ENCODE assay signal across 8 cellular contexts in the genomic region with DNA sequence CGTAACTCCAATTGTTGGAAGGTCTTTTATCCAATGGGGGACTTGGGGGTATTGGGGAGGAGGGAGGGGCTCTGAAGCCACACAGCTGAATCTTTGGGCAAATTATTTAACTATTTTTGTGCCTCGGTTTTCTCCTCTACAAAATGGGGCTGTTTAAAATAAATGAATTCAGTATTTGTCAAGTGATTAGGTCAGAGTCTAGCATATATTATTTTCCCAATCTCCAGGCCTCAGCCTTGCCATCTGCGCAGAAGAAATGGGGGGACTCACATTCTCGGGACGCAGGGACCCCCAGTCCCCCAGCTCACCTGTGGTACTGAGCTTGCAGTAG. TPM values are rescaled to one million over a fixed set of nuclear protein-coding genes. Genes with fewer than 3 reads are reported as not detected.
DNase-seq lines count a peak whose midpoint lies in the region; ATAC-seq, FAIRE-seq and TF ChIP-seq lines count a peak whose summit lies in the region.

No MANE protein-coding gene starts in this region.

- peaks cover 39 to 58% (median 52%) of the 10 kb centered on the region in 3 donors for H3K4me1 Mint-ChIP-seq in naive B cell

- H2AFZ ChIP-seq in ACC112 (ENCODE audit: low read length, unreplicated experiment) (no peak overlapping the region), KMS-11 (ENCODE audit: low read depth) (no peak overlapping the region)

- H3K9ac ChIP-seq in KMS-11 (no peak overlapping the region), colonic mucosa (ENCODE audit: low read depth in 2 of 2, low read length in 2 of 2) (peak overlapping the region; percentile 78 to 85)

- ATAC-seq in naive B cell (ENCODE audit: low read depth in 2 of 2), result no peak

- H3K9me3 Mint-ChIP-seq in naive B cell, result no peaks in the 10 kb centered on the region

- no peak for DNase-seq in colonic mucosa
- no peak for DNase-seq in naive B cell
- DNase-seq in NCI-H748 treated with DMSO at 0.1 percent for 48 hours (lab: John Stamatoyannopoulos, UW), result no peak
- DNase-seq in GM12892 (ENCODE audit: insufficient read length), result no peak
- DNase-seq in hepatic stellate cell (ENCODE audit: low spot score), result no peak
- DNase-seq in NCI-H526 (lab: John Stamatoyannopoulos, UW), result no peak

- FAIRE-seq in GM12892 (lab: Jason Lieb, UNC), result no peak

- peak overlapping the region; percentile 88 to 96 (median 92) for H3K4me3 Mint-ChIP-seq in naive B cell

- H3K79me2 ChIP-seq in ACC112 (ENCODE audit: control insufficient read depth, insufficient read depth, low read length, unreplicated experiment) (peaks cover 16% of the 10 kb centered on the region), KMS-11 (ENCODE audit: insufficient read depth, low read depth) (peaks cover 5% of the 10 kb centered on the region; the same call in 1 of the 2 replicates)

- TF ChIP-seq POLR2A in GM12892 (IDR thresholded peaks at IDR 0.05; ENCODE audit: low read depth, low read length), result no peak

- no peak overlapping the region for H3K27ac ChIP-seq in ACC112 (ENCODE audit: low read depth, low read length)
- no peak overlapping the region for H3K27ac ChIP-seq in KMS-11
- H3K27ac ChIP-seq in colonic mucosa, result peak overlapping the region; percentile 81

- H3K27ac Mint-ChIP-seq in naive B cell, result peak overlapping the region; percentile 88 to 96 (median 92)

- H3K36me3 ChIP-seq in ACC112 (ENCODE audit: insufficient read depth, low read length), result no peaks in the 10 kb centered on the region; the same call in 1 of the 2 replicates
- H3K36me3 ChIP-seq in KMS-11 (ENCODE audit: insufficient read depth), result no peaks in the 10 kb centered on the region
- H3K36me3 ChIP-seq in colonic mucosa, result peaks cover 5% of the 10 kb centered on the region

- H3K4me1 ChIP-seq in ACC112 (ENCODE audit: control insufficient read depth, insufficient read depth, low read length, unreplicated experiment), result no peaks in the 10 kb centered on the region
- peaks cover 8% of the 10 kb centered on the region for H3K4me1 ChIP-seq in KMS-11 (ENCODE audit: low read depth, poor library complexity, severe bottlenecking)
- no peaks in the 10 kb centered on the region for H3K4me1 ChIP-seq in colonic mucosa

- H3K4me2 ChIP-seq in KMS-11, result peak overlapping the region; percentile 33

- TF ChIP-seq CTCF in KMS-11 (conservative IDR thresholded peaks at IDR 0.05; ENCODE audit: low read depth, low read length) (no peak), colonic mucosa (IDR thresholded peaks at IDR 0.05) (no peak)

- no peaks in the 10 kb centered on the region for H3K27me3 Mint-ChIP-seq in naive B cell

- H3K27me3 ChIP-seq in ACC112 (ENCODE audit: insufficient read depth, low read length) (no peaks in the 10 kb centered on the region), KMS-11 (ENCODE audit: insufficient read depth, low read depth) (no peaks in the 10 kb centered on the region), colonic mucosa (no peaks in the 10 kb centered on the region)

- no peaks in the 10 kb centered on the region for H4K20me1 ChIP-seq in KMS-11 (ENCODE audit: insufficient read depth)

- H3K36me3 Mint-ChIP-seq in naive B cell, result peaks cover 8 to 9% of the 10 kb centered on the region in 2 donors

- no peaks in the 10 kb centered on the region for H3K9me3 ChIP-seq in colonic mucosa

- H3K4me3 ChIP-seq in ACC112 (ENCODE audit: low read depth, low read length) (peak overlapping the region; percentile 85), KMS-11 (IDR thresholded peaks at IDR 0.05; ENCODE audit: insufficient read depth, low read depth, low read length) (no peak overlapping the region), colonic mucosa (peak overlapping the region; percentile 46)

- intact Hi-C loops in colonic mucosa (cut with DNase I), result loop anchor here (5.0 kb wide), 1 partner anchor 84 kb away; a partner anchor contains a TSS

RNA-seq across cellular contexts. Expression of a gene that starts 1.5 kb away (rescaled TPM):
- 100 to 1,000 TPM; 407 to 409 TPM for total RNA-seq in colonic mucosa
- polyA plus RNA-seq in naive B cell (ENCODE audit: low read depth in 6 of 6), result 100 to 1,000 TPM; 294 to 651 (median 379) TPM
- 137 TPM for polyA plus RNA-seq in GM12892 (2012; ENCODE audit: missing spikeins)

RNA-seq across cellular contexts. Expression of a gene that starts 31.7 kb away (rescaled TPM):
- 10 to 100 TPM; 42.8 to 52.4 TPM for total RNA-seq in colonic mucosa
- 1 to 10 TPM in 4 of 6 donors, under 1 TPM in 1, not detected in 1; 0.84 to 2.3 (median 1.9) TPM for polyA plus RNA-seq in naive B cell (ENCODE audit: low read depth in 6 of 6)
- 0.32 TPM for polyA plus RNA-seq in GM12892 (2012; ENCODE audit: missing spikeins)

RNA-seq across cellular contexts. Expression of a gene that starts 33.3 kb away (rescaled TPM):
- 100 to 1,000 TPM; 197 to 215 TPM for total RNA-seq in colonic mucosa
- polyA plus RNA-seq in naive B cell (ENCODE audit: low read depth in 6 of 6), result 1 to 10 TPM in 2 of 6 donors, under 1 TPM in 3, not detected in 1; 0.23 to 1.2 (median 0.99) TPM
- 3.7 TPM for polyA plus RNA-seq in GM12892 (2012; ENCODE audit: missing spikeins)
